ENCODE assay signal across 8 cellular contexts in the genomic region with DNA sequence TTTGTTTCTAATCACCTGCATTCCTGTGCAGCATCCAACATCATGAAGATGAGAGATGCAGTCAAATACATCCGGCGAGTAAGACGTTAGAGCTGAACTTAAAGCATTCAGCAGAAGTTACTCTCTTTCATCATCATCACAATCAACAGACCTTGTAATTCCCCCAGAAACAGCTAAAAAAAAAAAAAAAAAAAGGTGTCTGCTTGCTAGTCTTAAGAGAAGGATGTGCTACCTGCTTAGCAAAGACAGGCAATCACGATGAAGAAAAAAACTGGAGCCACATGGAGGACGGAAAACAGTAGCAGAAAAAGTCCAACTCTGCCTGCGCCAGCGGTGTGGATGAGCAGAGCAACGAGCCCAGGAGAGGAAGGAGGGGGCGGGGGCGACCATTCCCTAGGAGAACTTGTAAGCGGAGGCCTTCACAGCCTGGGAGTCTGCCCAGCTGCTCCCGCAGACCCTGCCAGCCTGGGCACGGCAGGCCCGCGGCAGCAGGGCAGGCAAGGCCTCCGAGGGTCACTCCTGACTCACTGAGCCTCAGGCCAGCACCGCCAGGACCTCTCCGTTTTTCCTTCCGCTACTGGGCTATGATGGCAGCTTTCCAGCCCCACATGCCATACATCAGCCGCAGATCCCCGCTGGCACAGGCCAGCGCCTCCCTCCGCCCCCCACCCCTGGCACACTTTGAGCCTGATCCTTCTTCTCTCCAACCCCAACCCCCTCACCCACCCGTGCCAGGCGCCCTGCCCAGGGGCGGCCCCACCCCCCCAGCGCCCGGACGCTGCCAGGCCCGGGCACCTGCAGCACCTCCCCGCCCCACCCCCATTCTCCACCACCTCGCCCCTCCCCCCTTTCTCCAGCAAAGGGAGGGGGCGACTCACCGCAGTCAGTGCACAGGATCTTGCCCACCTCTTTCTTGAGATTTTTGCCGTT. TPM values are rescaled to one million over a fixed set of nuclear protein-coding genes. Genes with fewer than 3 reads are reported as not detected.
DNase-seq lines count a peak whose midpoint lies in the region; ATAC-seq and TF ChIP-seq lines count a peak whose summit lies in the region.

No MANE protein-coding gene starts in this region.

- no peak for TF ChIP-seq CTCF in omental fat pad (IDR thresholded peaks at IDR 0.05)

- intact Hi-C loops in Right ventricle myocardium superior (cut with DNase I) = no loop called here

- peak overlapping the region; percentile 29 for H3K4me3 Mint-ChIP-seq in activated naive CD8-positive, alpha-beta T cell treated with anti-CD3 and anti-CD28 coated beads for 36 hours

- H3K27me3 Mint-ChIP-seq in activated naive CD8-positive, alpha-beta T cell treated with anti-CD3 and anti-CD28 coated beads for 36 hours = peaks cover 82% of the 10 kb centered on the region

- H3K27ac Mint-ChIP-seq in activated naive CD8-positive, alpha-beta T cell treated with anti-CD3 and anti-CD28 coated beads for 36 hours = no peak overlapping the region

- H3K9me3 Mint-ChIP-seq in activated naive CD8-positive, alpha-beta T cell treated with anti-CD3 and anti-CD28 coated beads for 36 hours = no peaks in the 10 kb centered on the region

- H3K4me1 Mint-ChIP-seq in activated naive CD8-positive, alpha-beta T cell treated with anti-CD3 and anti-CD28 coated beads for 36 hours = peaks cover 21% of the 10 kb centered on the region

- peak; percentile 67 for ATAC-seq in Right ventricle myocardium superior (ENCODE audit: poor library complexity)
- ATAC-seq in omental fat pad (ENCODE audit: low FRiP score) = peak; percentile 73
- ATAC-seq in HG03521 (IDR thresholded peaks at IDR 0.05; ENCODE audit: unreplicated experiment) = no peak
- no peak for ATAC-seq in GM21360 (IDR thresholded peaks at IDR 0.05; ENCODE audit: unreplicated experiment)
- no peak for ATAC-seq in HG02973 (IDR thresholded peaks at IDR 0.05; ENCODE audit: unreplicated experiment)

- H3K36me3 Mint-ChIP-seq in activated naive CD8-positive, alpha-beta T cell treated with anti-CD3 and anti-CD28 coated beads for 36 hours = no peaks in the 10 kb centered on the region

- DNase-seq in Daoy (ENCODE audit: low read depth) (peak; percentile 72), LHCN-M2 (ENCODE audit: low read depth) (peak; percentile 34), Right ventricle myocardium superior (peak; percentile 69), omental fat pad (ENCODE audit: low spot score) (peak; percentile 36)
- peak; percentile 1 for DNase-seq in activated naive CD8-positive, alpha-beta T cell treated with anti-CD3 and anti-CD28 coated beads for 36 hours

RNA-seq across cellular contexts. Expression of a gene that starts 1.3 kb away (rescaled TPM):
- total RNA-seq in Daoy (2014; rRNA removed; shearing (Covaris generic)) = 0.17 and 0.48 TPM in 2 replicates
- not detected in 2 replicates for total RNA-seq in LHCN-M2 (2014; rRNA removed)
- polyA plus RNA-seq in LHCN-M2 (2012) = 0.02 TPM
- under 1 TPM; 0.10 to 0.14 TPM for total RNA-seq in activated naive CD8-positive, alpha-beta T cell treated with anti-CD3 and anti-CD28 coated beads for 36 hours
- 2.1 TPM for total RNA-seq in Right ventricle myocardium superior
- 10 to 100 TPM in 1 of 4 donors, 1 to 10 TPM in 3; 2.3 to 16.9 (median 5.9) TPM for total RNA-seq in omental fat pad

Comparison
In these comparisons a context has a peak if more than half of its experiments do, and no peak if none do; other contexts are left out.
1. DNase-seq: peak in every context shown above with its lines; median percentile 72 in Daoy; 69 in Right ventricle myocardium superior; 36 in omental fat pad; 34 in LHCN-M2; 1 in activated naive CD8-positive, alpha-beta T cell treated with anti-CD3 and anti-CD28 coated beads for 36 hours.
2. ATAC-seq: peak in Right ventricle myocardium superior (single experiment) and omental fat pad (single experiment); none in HG03521 (single experiment), GM21360 (single experiment) and HG02973 (single experiment).